ENCODE assay signal across 26 cellular contexts in the genomic region with DNA sequence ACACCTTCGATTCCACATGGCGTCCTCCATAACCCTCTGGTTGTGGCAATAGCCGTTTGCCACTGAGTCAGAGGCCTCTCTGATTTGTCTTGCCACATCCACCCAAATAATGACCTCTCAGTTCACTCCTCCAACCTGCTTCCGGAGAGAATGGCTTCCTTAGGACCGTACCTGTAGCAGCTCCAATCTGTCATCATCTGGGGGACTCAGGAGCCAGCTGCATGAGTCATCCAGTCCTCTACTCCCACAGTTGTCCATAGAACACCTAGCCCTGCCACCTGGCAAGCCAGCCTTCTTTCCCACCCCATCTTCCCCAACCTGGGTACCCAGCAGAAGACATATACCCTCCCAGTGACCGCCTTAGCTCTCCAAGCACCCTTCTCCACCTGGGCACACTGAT.
"Had no signal": no experiment of that assay in that cellular context is flagged by ENCODE, and none has a peak within 500 bp of the region (broad histone marks: within the 10 kb centered on the region; RNA-seq: fewer than 3 reads in every experiment).

No MANE protein-coding gene starts in this region.

- H3K36me3 Mint-ChIP-seq: memory B cell; mesothelial cell of epicardium; natural killer cell; stimulated activated memory B cell treated with anti-CD40 and anti-IgM and Interleukin-4, amounts not matched to agents 10 μg/mL and 1 μg/mL and 100 μg/mL, for 72 hours had no signal

- ATAC-seq: effector memory CD8-positive, alpha-beta T cell; natural killer cell; sciatic nerve; stimulated activated memory B cell treated with anti-CD40 and anti-IgM and Interleukin-4, amounts not matched to agents 10 μg/mL and 1 μg/mL and 100 μg/mL, for 72 hours had no signal

- H3K27me3 ChIP-seq: esophagus muscularis mucosa, gastroesophageal sphincter, tibial nerve, upper lobe of right lung, vagina had no signal

- H3K9me3 Mint-ChIP-seq: effector memory CD8-positive, alpha-beta T cell; immature natural killer cell; memory B cell; mesothelial cell of epicardium; natural killer cell; neural crest cell; stimulated activated memory B cell treated with anti-CD40 and anti-IgM and Interleukin-4, amounts not matched to agents 10 μg/mL and 1 μg/mL and 100 μg/mL, for 72 hours; stimulated activated naive CD8-positive, alpha-beta T cell treated with anti-CD3 and anti-CD28 coated beads, Interleukin-15, Interleukin-2, amounts not matched to agents 100 ng/mL and 50 ng/mL, for 24 hours had no signal

- H3K79me2 ChIP-seq: parathyroid adenoma had no signal

- H3K9ac ChIP-seq: parathyroid adenoma had no signal

- H3K4me3 Mint-ChIP-seq: effector memory CD8-positive, alpha-beta T cell; immature natural killer cell; memory B cell; mesothelial cell of epicardium; natural killer cell; neural crest cell; stimulated activated memory B cell treated with anti-CD40 and anti-IgM and Interleukin-4, amounts not matched to agents 10 μg/mL and 1 μg/mL and 100 μg/mL, for 72 hours; stimulated activated naive CD8-positive, alpha-beta T cell treated with anti-CD3 and anti-CD28 coated beads, Interleukin-15, Interleukin-2, amounts not matched to agents 100 ng/mL and 50 ng/mL, for 24 hours had no signal

- H3K4me3 ChIP-seq: esophagus muscularis mucosa, gastroesophageal sphincter, left ventricle myocardium inferior, lower lobe of right lung, prostate gland, spleen, tibial nerve, upper lobe of right lung, vagina had no signal

- H3K27ac ChIP-seq: epithelial cell of prostate, esophagus muscularis mucosa, gastroesophageal sphincter, lower lobe of right lung, parathyroid adenoma, prostate gland, upper lobe of right lung, vagina had no signal

- H3K4me1 ChIP-seq: parathyroid adenoma, prostate gland had no signal

- H3K27ac Mint-ChIP-seq: effector memory CD8-positive, alpha-beta T cell; immature natural killer cell; memory B cell; mesothelial cell of epicardium; natural killer cell; stimulated activated memory B cell treated with anti-CD40 and anti-IgM and Interleukin-4, amounts not matched to agents 10 μg/mL and 1 μg/mL and 100 μg/mL, for 72 hours; stimulated activated naive CD8-positive, alpha-beta T cell treated with anti-CD3 and anti-CD28 coated beads, Interleukin-15, Interleukin-2, amounts not matched to agents 100 ng/mL and 50 ng/mL, for 24 hours had no signal

- H3K9me3 ChIP-seq: esophagus muscularis mucosa, gastroesophageal sphincter, left ventricle myocardium inferior, lower lobe of right lung, prostate gland, spleen, tibial nerve, upper lobe of right lung, vagina had no signal

- H3K4me1 Mint-ChIP-seq: memory B cell had no signal

- DNase-seq: effector memory CD8-positive, alpha-beta T cell; glutamatergic neuron; immature natural killer cell; natural killer cell; occipital lobe; retina; spleen; stimulated activated CD4-positive, alpha-beta T cell treated with anti-CD3 and anti-CD28 coated beads, Interleukin-15, amount 100 ng/mL, for 24 hours; stimulated activated CD4-positive, alpha-beta T cell treated with anti-CD3 and anti-CD28 coated beads, Interleukin-1b, Interleukin-23, amount 100 ng/mL, for 48 hours; stimulated activated CD4-positive, alpha-beta T cell treated with anti-CD3 and anti-CD28 coated beads, Interleukin-4, amount 100 ng/mL, for 24 hours had no signal

- H3K36me3 ChIP-seq: esophagus muscularis mucosa, gastroesophageal sphincter, left ventricle myocardium inferior, lower lobe of right lung, prostate gland, spleen, upper lobe of right lung, vagina had no signal

- H2AFZ ChIP-seq: parathyroid adenoma had no signal
